Comparison of ENCODE assay signal across 9 cellular contexts in the genomic region with DNA sequence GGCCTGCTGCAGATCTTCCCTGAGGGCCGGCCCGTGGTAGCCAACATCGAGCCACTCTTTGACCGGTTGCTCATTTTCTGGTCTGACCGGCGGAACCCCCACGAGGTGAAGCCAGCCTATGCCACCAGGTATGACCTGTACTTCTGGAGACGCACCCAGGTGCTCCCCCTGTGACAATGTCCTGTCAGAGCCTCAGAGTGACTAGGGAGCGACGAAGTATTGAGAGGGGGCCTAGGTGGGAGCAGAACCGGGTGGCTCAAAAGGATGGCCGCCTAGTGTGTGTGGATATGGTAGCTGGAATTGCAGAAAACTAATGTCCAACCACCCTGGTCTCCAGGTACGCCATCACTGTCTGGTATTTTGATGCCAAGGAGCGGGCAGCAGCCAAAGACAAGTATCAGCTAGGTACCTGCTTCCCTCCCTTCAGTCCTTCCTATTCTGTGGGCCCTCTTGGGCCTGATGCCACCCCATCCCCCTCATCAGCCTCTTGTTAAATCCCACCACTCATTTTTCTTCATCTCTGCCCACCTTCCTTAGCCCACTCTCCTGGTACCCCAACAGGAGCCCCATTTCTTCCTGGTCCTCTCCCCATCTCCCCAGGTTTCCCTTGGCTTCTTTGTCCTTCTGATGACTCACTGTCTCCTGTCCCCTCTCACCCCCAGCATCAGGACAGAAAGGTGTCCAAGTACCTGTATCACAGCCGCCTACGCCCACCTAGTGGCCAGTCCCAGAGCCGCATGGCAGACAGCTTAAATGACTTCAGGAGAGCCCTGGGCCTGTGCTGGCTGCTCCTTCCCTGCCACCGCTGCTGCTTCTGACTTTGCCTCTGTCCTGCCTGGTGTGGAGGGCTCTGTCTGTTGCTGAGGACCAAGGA. TPM values are rescaled to one million over a fixed set of nuclear protein-coding genes. Genes with fewer than 3 reads are reported as not detected.
DNase-seq lines count a peak whose midpoint lies in the region; ATAC-seq and TF ChIP-seq lines count a peak whose summit lies in the region.
"Had no signal": no experiment of that assay in that cellular context is flagged by ENCODE, and none has a peak within 500 bp of the region (broad histone marks: within the 10 kb centered on the region; RNA-seq: fewer than 3 reads in every experiment).

No MANE protein-coding gene starts in this region.

- peak overlapping the region; percentile 63 for H3K4me3 Mint-ChIP-seq in osteocyte (ENCODE audit: unreplicated experiment)

- ATAC-seq in GM21526 (IDR thresholded peaks at IDR 0.05; ENCODE audit: low FRiP score, unreplicated experiment) = no peak
- no peak for ATAC-seq in HG03439 (IDR thresholded peaks at IDR 0.05; ENCODE audit: unreplicated experiment)

- no peaks in the 10 kb centered on the region for H3F3A ChIP-seq in MM.1S (ENCODE audit: insufficient read depth, low read length)

- H3K27ac Mint-ChIP-seq in osteocyte (ENCODE audit: unreplicated experiment) = peak overlapping the region; percentile 92

- H3K4me1 ChIP-seq in MM.1S (ENCODE audit: low read length) = peaks cover 15% of the 10 kb centered on the region
- peaks cover 11% of the 10 kb centered on the region for H3K4me1 ChIP-seq in HAP-1

- peak; percentile 35 for DNase-seq in ELR (ENCODE audit: low read depth)
- DNase-seq in MM.1S = no peak
- DNase-seq in dermis blood vessel endothelial cell = peak; percentile 42
- no peak for DNase-seq in osteocyte (ENCODE audit: extremely low spot score, unreplicated experiment)
- no peak for DNase-seq in NCI-H1436 treated with DMSO at 0.1 percent for 48 hours (lab: John Stamatoyannopoulos, UW)
- DNase-seq in HAP-1 (ENCODE audit: low spot score in 2 of 2) = no peak

- H3K9me3 Mint-ChIP-seq in osteocyte (ENCODE audit: unreplicated experiment) = no peaks in the 10 kb centered on the region

- H3K79me2 ChIP-seq in MM.1S (ENCODE audit: low read length) = peaks cover 15% of the 10 kb centered on the region

- no peak overlapping the region for H3K9ac ChIP-seq in MM.1S (ENCODE audit: low read length)

- H3K4me3 ChIP-seq in MM.1S (ENCODE audit: low read length) = no peak overlapping the region
- H3K4me3 ChIP-seq in HAP-1 = no peak overlapping the region

- H3K9me2 ChIP-seq in MM.1S (replicated peaks; ENCODE audit: insufficient read depth, low read length) = no peaks in the 10 kb centered on the region

- no peak overlapping the region for H3K4me2 ChIP-seq in MM.1S (ENCODE audit: low read depth, low read length)

- peak; percentile 24; the same call in 1 of the 2 replicates for TF ChIP-seq CTCF in MM.1S (IDR thresholded peaks at IDR 0.05; ENCODE audit: low read length)
- TF ChIP-seq CTCF in osteocyte (IDR thresholded peaks at IDR 0.05) = peak; percentile 41

- no peak overlapping the region for H2AFZ ChIP-seq in MM.1S (ENCODE audit: low read length)

- no peaks in the 10 kb centered on the region; the same call in 1 of the 2 replicates for H4K20me1 ChIP-seq in MM.1S (ENCODE audit: insufficient read depth, low read length)

- in situ Hi-C loops in HAP-1 (cut with MboI; ENCODE audit: low sequenced_read_pairs) = no loop called here

- H3K9me3 ChIP-seq in MM.1S (replicated peaks; ENCODE audit: insufficient read depth, low read length) (no peaks in the 10 kb centered on the region), HAP-1 (no peaks in the 10 kb centered on the region)

- no peak overlapping the region for H3K27ac ChIP-seq in MM.1S (ENCODE audit: low read length)

- no peaks in the 10 kb centered on the region for H3K27me3 Mint-ChIP-seq in osteocyte (ENCODE audit: unreplicated experiment)

- no peaks in the 10 kb centered on the region for H3K36me3 ChIP-seq in MM.1S (replicated peaks; ENCODE audit: insufficient read depth, low read length)
- H3K36me3 ChIP-seq in HAP-1 (replicated peaks) = peaks cover 52% of the 10 kb centered on the region

- peaks cover 4% of the 10 kb centered on the region; the same call in 1 of the 2 replicates for H3K27me3 ChIP-seq in MM.1S (replicated peaks; ENCODE audit: insufficient read depth, low read length)
- no peaks in the 10 kb centered on the region for H3K27me3 ChIP-seq in HAP-1 (ENCODE audit: low read depth)

- H3K4me1 Mint-ChIP-seq in osteocyte (ENCODE audit: unreplicated experiment) = peaks cover 75% of the 10 kb centered on the region

- peaks cover 18% of the 10 kb centered on the region for H3K36me3 Mint-ChIP-seq in osteocyte (ENCODE audit: unreplicated experiment)

RNA-seq across cellular contexts. Expression of a gene that starts 8.4 kb away (rescaled TPM):
- total RNA-seq in dermis blood vessel endothelial cell (159 and 197 TPM in 2 replicates), osteocyte (94.3 and 104 TPM in 2 replicates)

RNA-seq across cellular contexts. Expression of a gene that starts 29.3 kb away (rescaled TPM):
- 15.6 and 21.3 TPM in 2 replicates for total RNA-seq in dermis blood vessel endothelial cell
- 19.7 and 20.4 TPM in 2 replicates for total RNA-seq in osteocyte

RNA-seq across cellular contexts. Expression of a gene that starts 32.1 kb away (rescaled TPM):
- 0.68 TPM in 1 of 2 replicates, not detected in the other for total RNA-seq in dermis blood vessel endothelial cell
- 2.0 TPM in 1 of 2 replicates, not detected in the other for total RNA-seq in osteocyte

RNA-seq across cellular contexts. Expression of a gene that starts 42.9 kb away (rescaled TPM):
- total RNA-seq in dermis blood vessel endothelial cell (not detected in 2 replicates), osteocyte (not detected in 2 replicates)
- total RNA-seq: RPMI7951 had no signal

RNA-seq across cellular contexts. Expression of a gene that starts 56.4 kb away (rescaled TPM):
- 22.1 and 45.8 TPM in 2 replicates for total RNA-seq in dermis blood vessel endothelial cell
- total RNA-seq in osteocyte = 48.0 and 53.2 TPM in 2 replicates

Comparison
In these comparisons a context has a peak if more than half of its experiments do, and no peak if none do; other contexts are left out.
1. DNase-seq: peak in ELR (single experiment) and dermis blood vessel endothelial cell (single experiment); none in MM.1S (single experiment), osteocyte (single experiment), NCI-H1436 treated with DMSO at 0.1 percent for 48 hours (single experiment) and HAP-1 (0 of 2).